In the genomic region with DNA sequence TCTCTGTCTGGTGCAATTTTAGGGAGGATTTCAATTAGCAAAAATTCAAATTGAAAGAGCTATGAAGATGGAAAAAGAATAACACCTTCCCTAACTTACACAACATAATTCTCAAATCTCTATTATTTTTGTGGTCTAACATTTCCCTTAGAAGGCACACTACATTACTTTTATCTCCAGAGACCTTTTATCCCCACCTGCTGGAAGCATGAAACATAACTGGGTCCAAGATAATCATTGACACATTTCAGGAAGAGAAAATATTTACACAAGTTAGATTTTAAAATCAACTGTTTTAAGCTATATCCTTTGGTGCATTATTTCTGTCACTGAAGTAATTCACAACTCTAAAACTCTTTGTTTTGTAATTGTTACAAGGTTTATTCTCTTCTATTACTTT, we compare ENCODE assay signal across 9 cellular contexts.
A peak's percentile ranks its signal among the peaks of the same experiment; 100 is the strongest.
DNase-seq lines count a peak whose midpoint lies in the region; ATAC-seq, FAIRE-seq and TF ChIP-seq lines count a peak whose summit lies in the region.
"Had no signal": no experiment of that assay in that cellular context is flagged by ENCODE, and none has a peak within 500 bp of the region (broad histone marks: within the 10 kb centered on the region; RNA-seq: fewer than 3 reads in every experiment).

No MANE protein-coding gene starts in this region.

- no peak overlapping the region for H3K23ac ChIP-seq in mesendoderm (ENCODE audit: low read length)

- no peak overlapping the region for H4K5ac ChIP-seq in mesendoderm (ENCODE audit: low read length)

- H3K18ac ChIP-seq in mesendoderm (ENCODE audit: low read length): no peak overlapping the region

- no peak overlapping the region for H3K4me3 ChIP-seq in Caco-2 (ENCODE audit: low read depth, low read length)
- H3K4me3 ChIP-seq in Loucy (ENCODE audit: low read length, poor library complexity, severe bottlenecking): no peak overlapping the region
- H3K4me3 ChIP-seq in HepG2 (replicated peaks in 1 of 3; ENCODE audit: insufficient read depth in 1 of 3, low read depth in 2 of 3, low read length in 3 of 3): no peak overlapping the region; a peak in 1 of 6 replicates
- H3K4me3 ChIP-seq in mesendoderm (ENCODE audit: low read length): no peak overlapping the region

- H3K27me3 ChIP-seq in Caco-2 (replicated peaks; ENCODE audit: control insufficient read depth, insufficient read depth, low read length) (no peaks in the 10 kb centered on the region), Loucy (ENCODE audit: insufficient read depth, low read length, poor library complexity, severe bottlenecking) (no peaks in the 10 kb centered on the region), HepG2 (ENCODE audit: control insufficient read depth in 1 of 2, insufficient read depth in 2 of 2, low read length in 2 of 2) (no peaks in the 10 kb centered on the region), mesendoderm (ENCODE audit: insufficient read depth, low read length, poor library complexity) (no peaks in the 10 kb centered on the region)

- H4K20me1 ChIP-seq in Loucy (ENCODE audit: insufficient read depth, low read length, poor library complexity, severe bottlenecking) (no peaks in the 10 kb centered on the region), HepG2 (ENCODE audit: insufficient read depth, low read length) (no peaks in the 10 kb centered on the region)

- in situ Hi-C loops in HepG2 (cut with HindIII; ENCODE audit: extremely low pct_ligation_motif_present, low pct_unique_long_range_greater_than_20kb): loop anchor here (10.0 kb wide), 1 partner anchor 324 kb away; no protein-coding TSS in a partner anchor

- peak; percentile 39; the same call in 1 of the 2 replicates for TF ChIP-seq RAD21 in HepG2 (CRISPR knock-in tag; IDR thresholded peaks at IDR 0.05)

- no peaks in the 10 kb centered on the region for H3K79me2 ChIP-seq in Loucy (ENCODE audit: insufficient read depth, low read length)
- peaks cover 100% of the 10 kb centered on the region for H3K79me2 ChIP-seq in HepG2 (ENCODE audit: insufficient read depth, low read length)
- H3K79me2 ChIP-seq in mesendoderm (ENCODE audit: control insufficient read depth, insufficient read depth, low read length): peaks cover 6% of the 10 kb centered on the region
- H3K79me2 ChIP-seq: parathyroid adenoma had no signal

- H2AK5ac ChIP-seq in mesendoderm (ENCODE audit: low read length): no peak overlapping the region

- peak; percentile 49 for FAIRE-seq in HepG2 (lab: Jason Lieb, UNC)

- CTCF ChIA-PET in Caco-2 (lab: Charles Lee) (no interaction called here), HepG2 (lab: Yijun Ruan, JAX; ENCODE audit: low intra/inter-chr PET ratio, low total read pairs) (interaction anchor here (1.5 kb wide), 1 partner anchor 329 kb away, joined by 9 read pairs; no protein-coding TSS in a partner anchor)

- no peaks in the 10 kb centered on the region for H3K36me3 Mint-ChIP-seq in Caco-2 (ENCODE audit: insufficient read depth, unreplicated experiment)
- peaks cover 34% of the 10 kb centered on the region for H3K36me3 Mint-ChIP-seq in brain
- no peaks in the 10 kb centered on the region for H3K36me3 Mint-ChIP-seq in stimulated activated naive B cell treated with anti-CD40 and anti-IgM and Interleukin-4, amounts not matched to agents 10 μg/mL and 1 μg/mL and 100 μg/mL, for 72 hours

- no peak overlapping the region for H2BK120ac ChIP-seq in mesendoderm (ENCODE audit: low read depth, low read length)

- TF ChIP-seq EP300 in HepG2 (IDR thresholded peaks at IDR 0.05; ENCODE audit: low read depth in 2 of 2, low read length in 2 of 2) (peak in 1 of 2 experiments; percentile 74; a peak in 2 of 4 replicates), HepG2 (CRISPR knock-in tag; IDR thresholded peaks at IDR 0.05; ENCODE audit: borderline replicate concordance) (no peak)

- intact Hi-C loops in Caco-2 (cut with micrococcal nuclease; ENCODE audit: unreplicated experiment) (loop anchor here (1.0 to 5.0 kb wide), 3 partner anchors 44 to 329 kb away; no protein-coding TSS in a partner anchor), HepG2 (cut with micrococcal nuclease; ENCODE audit: unreplicated experiment) (loop anchor here (1.0 to 5.0 kb wide), 3 partner anchors 44 to 329 kb away; no protein-coding TSS in a partner anchor)

- H3K9me3 Mint-ChIP-seq in Caco-2 (ENCODE audit: unreplicated experiment): no peaks in the 10 kb centered on the region
- peaks cover 3 to 21% (median 18%) of the 10 kb centered on the region in 5 experiments for H3K9me3 Mint-ChIP-seq in brain
- H3K9me3 Mint-ChIP-seq in stimulated activated naive B cell treated with anti-CD40 and anti-IgM and Interleukin-4, amounts not matched to agents 10 μg/mL and 1 μg/mL and 100 μg/mL, for 72 hours: peaks cover 0 to 2% of the 10 kb centered on the region in 2 donors

- no peaks in the 10 kb centered on the region for H3F3A ChIP-seq in Loucy (ENCODE audit: low read depth)

- H3K4me2 ChIP-seq in Loucy (ENCODE audit: low read depth, low read length, poor library complexity, severe bottlenecking) (no peak overlapping the region), HepG2 (ENCODE audit: low read depth, low read length) (peak overlapping the region; percentile 59), mesendoderm (ENCODE audit: low read length) (no peak overlapping the region)

- no peaks in the 10 kb centered on the region for H3K9me2 ChIP-seq in Loucy (replicated peaks; ENCODE audit: low read depth, low read length)

- H3K9me3 ChIP-seq in Caco-2 (no peaks in the 10 kb centered on the region), Loucy (ENCODE audit: insufficient read depth, low read depth, low read length) (no peaks in the 10 kb centered on the region), HepG2 (ENCODE audit: low read length) (no peaks in the 10 kb centered on the region)

- no peak overlapping the region for H4K8ac ChIP-seq in mesendoderm (ENCODE audit: low read depth, low read length)

- DNase-seq in Caco-2 (peak in 1 of 2 experiments; percentile 3), HepG2 (ENCODE audit: low spot score) (peak; percentile 59), NCI-H2081 treated with DMSO at 0.1 percent for 48 hours (lab: John Stamatoyannopoulos, UW) (no peak), mesendoderm (no peak)
- DNase-seq in stimulated activated naive B cell treated with anti-CD40 and anti-IgM and Interleukin-4, amounts not matched to agents 10 μg/mL and 1 μg/mL and 100 μg/mL, for 72 hours: no peak

- H3K9ac ChIP-seq in Loucy (ENCODE audit: low read depth, low read length, poor library complexity, severe bottlenecking): no peak overlapping the region
- no peak overlapping the region; the same call in 1 of the 2 replicates for H3K9ac ChIP-seq in HepG2 (ENCODE audit: insufficient read depth, low read depth, low read length)
- no peak overlapping the region for H3K9ac ChIP-seq in mesendoderm (ENCODE audit: low read length)
- H3K9ac ChIP-seq: parathyroid adenoma had no signal

- H3K4me3 Mint-ChIP-seq in Caco-2 (ENCODE audit: unreplicated experiment) (no peak overlapping the region), brain (no peak overlapping the region)
- H3K4me3 Mint-ChIP-seq in stimulated activated naive B cell treated with anti-CD40 and anti-IgM and Interleukin-4, amounts not matched to agents 10 μg/mL and 1 μg/mL and 100 μg/mL, for 72 hours: no peak overlapping the region

- ATAC-seq in HepG2 (peak; percentile 83), GM21515 (IDR thresholded peaks at IDR 0.05; ENCODE audit: unreplicated experiment) (no peak)
- ATAC-seq in stimulated activated naive B cell treated with anti-CD40 and anti-IgM and Interleukin-4, amounts not matched to agents 10 μg/mL and 1 μg/mL and 100 μg/mL, for 72 hours (replicated peaks): no peak

- H2BK15ac ChIP-seq in mesendoderm (replicated peaks; ENCODE audit: low read depth): no peak overlapping the region

- H3K27ac ChIP-seq in HepG2 (ENCODE audit: extremely low read length, insufficient read depth, low read length): peak overlapping the region; percentile 44
- H3K27ac ChIP-seq in mesendoderm (ENCODE audit: low read depth, low read length): no peak overlapping the region
- H3K27ac ChIP-seq: parathyroid adenoma had no signal

- no peak overlapping the region for H2BK5ac ChIP-seq in mesendoderm (ENCODE audit: low read length)

- H2AFZ ChIP-seq in Loucy (ENCODE audit: low read length) (no peak overlapping the region), HepG2 (ENCODE audit: low read length) (no peak overlapping the region)
- H2AFZ ChIP-seq: parathyroid adenoma had no signal

- H3K4ac ChIP-seq in mesendoderm (ENCODE audit: low read depth, low read length): no peak overlapping the region

- POLR2A ChIA-PET in Caco-2 (lab: Charles Lee): no interaction called here
- POLR2A ChIA-PET in HepG2 (lab: Yijun Ruan, JAX): interaction anchor here (0.7 to 1.7 kb wide), 3 partner anchors 16 to 69 kb away, joined by 3 to 7 read pairs (median 3); no protein-coding TSS in a partner anchor

- TF ChIP-seq CTCF in Caco-2 (IDR thresholded peaks at IDR 0.05; ENCODE audit: insufficient read depth in 1 of 2, low read depth in 1 of 2, low read length in 1 of 2, severe bottlenecking in 1 of 2, unreplicated experiment in 1 of 2) (peak; percentile 25 to 38), Loucy (conservative IDR thresholded peaks at IDR 0.05; ENCODE audit: low read length) (peak; percentile 15; the same call in 1 of the 2 replicates), brain (conservative IDR thresholded peaks at IDR 0.05) (peak; percentile 47 to 56), HepG2 (CRISPR knock-in tag; IDR thresholded peaks at IDR 0.05) (peak; percentile 68)

- no peaks in the 10 kb centered on the region for H3K36me3 ChIP-seq in Caco-2 (ENCODE audit: control insufficient read depth, insufficient read depth, low read length)
- no peaks in the 10 kb centered on the region for H3K36me3 ChIP-seq in Loucy (ENCODE audit: insufficient read depth, low read length)
- H3K36me3 ChIP-seq in HepG2 (replicated peaks in 1 of 2; ENCODE audit: control insufficient read depth in 1 of 2, insufficient read depth in 2 of 2, low read length in 2 of 2): no peaks in the 10 kb centered on the region; a peak in 1 of 5 replicates
- H3K36me3 ChIP-seq in mesendoderm (ENCODE audit: control insufficient read depth, insufficient read depth, low read length): no peaks in the 10 kb centered on the region

- no peak overlapping the region for H3K56ac ChIP-seq in mesendoderm (ENCODE audit: low read length)

- BruUV-seq in Caco-2 (replicated peaks; lab: Mats Ljungman, UMichigan): no TSS peak
- no TSS peak for BruUV-seq in HepG2 (replicated peaks; lab: Mats Ljungman, UMichigan)

- H3K27ac Mint-ChIP-seq in Caco-2 (ENCODE audit: unreplicated experiment) (no peak overlapping the region), brain (peak overlapping the region in 2 of 5 experiments; percentile 39 to 66)
- no peak overlapping the region for H3K27ac Mint-ChIP-seq in stimulated activated naive B cell treated with anti-CD40 and anti-IgM and Interleukin-4, amounts not matched to agents 10 μg/mL and 1 μg/mL and 100 μg/mL, for 72 hours

- no peak for TF ChIP-seq POLR2A in HepG2 (IDR thresholded peaks at IDR 0.05; ENCODE audit: insufficient read depth in 1 of 2, low read depth in 2 of 2, low read length in 2 of 2)

- H3K4me1 ChIP-seq in Caco-2: no peaks in the 10 kb centered on the region
- H3K4me1 ChIP-seq in Loucy (ENCODE audit: insufficient read depth, low read length, poor library complexity, severe bottlenecking): no peaks in the 10 kb centered on the region
- peaks cover 67% of the 10 kb centered on the region for H3K4me1 ChIP-seq in HepG2 (ENCODE audit: insufficient read depth, low read length)
- H3K4me1 ChIP-seq in mesendoderm (ENCODE audit: control insufficient read depth, low read depth, low read length): no peaks in the 10 kb centered on the region
- H3K4me1 ChIP-seq: parathyroid adenoma had no signal

- H3K79me1 ChIP-seq in mesendoderm (ENCODE audit: low read length): peaks cover 9% of the 10 kb centered on the region

- H3K27me3 Mint-ChIP-seq in Caco-2 (ENCODE audit: insufficient read depth, unreplicated experiment) (no peaks in the 10 kb centered on the region), brain (peaks cover 14% of the 10 kb centered on the region)
- no peaks in the 10 kb centered on the region for H3K27me3 Mint-ChIP-seq in stimulated activated naive B cell treated with anti-CD40 and anti-IgM and Interleukin-4, amounts not matched to agents 10 μg/mL and 1 μg/mL and 100 μg/mL, for 72 hours

- no peaks in the 10 kb centered on the region for H3K4me1 Mint-ChIP-seq in Caco-2 (ENCODE audit: low read depth, unreplicated experiment)
- peaks cover 30% of the 10 kb centered on the region for H3K4me1 Mint-ChIP-seq in brain
- no peaks in the 10 kb centered on the region for H3K4me1 Mint-ChIP-seq in stimulated activated naive B cell treated with anti-CD40 and anti-IgM and Interleukin-4, amounts not matched to agents 10 μg/mL and 1 μg/mL and 100 μg/mL, for 72 hours

Comparison
In these comparisons a context has a peak if more than half of its experiments do, and no peak if none do; other contexts are left out.
1. CTCF ChIP-seq: peak in every context shown above with its lines; median percentile 68 in HepG2; 52 in brain; 32 in Caco-2; 15 in Loucy.